In genomic region chrX:55160685-55161552, GRCh38 we compare ENCODE assay signal across 1 cellular context.
TF ChIP-seq lines count a peak whose summit lies in the region.

No MANE protein-coding gene starts in this region.

TF ChIP-seq in HepG2, 621 proteins besides CTCF, POLR2A, EP300 and RAD21 (continued from another document and continues in another):
- TF ChIP-seq GMEB2 (CRISPR knock-in tag; IDR thresholded peaks at IDR 0.05; ENCODE audit: low read depth) (0 out of 2 replicates have a peak, but pooled peaks have one; percentile 13), CREB1 (IDR thresholded peaks at IDR 0.05) (no peak), CREB1 (CRISPR knock-in tag; IDR thresholded peaks at IDR 0.05) (peak; percentile 89), HNRNPL (IDR thresholded peaks at IDR 0.05; ENCODE audit: low read depth, low read length) (0 out of 2 replicates have a peak, but pooled peaks have one; percentile 19), REST (IDR thresholded peaks at IDR 0.05; ENCODE audit: borderline replicate concordance in 1 of 2, low read depth in 1 of 2, low read length in 2 of 2) (no peak; a peak in 1 of 4 replicates), ZNF33B (CRISPR knock-in tag; IDR thresholded peaks at IDR 0.05) (no peak), NR1H2 (CRISPR knock-in tag; IDR thresholded peaks at IDR 0.05; ENCODE audit: borderline replicate concordance, low read depth) (no peak), MAFG (CRISPR knock-in tag; IDR thresholded peaks at IDR 0.05) (no peak), HDAC6 (IDR thresholded peaks at IDR 0.05; ENCODE audit: low read depth, low read length) (no peak), ZNF724P (CRISPR knock-in tag; IDR thresholded peaks at IDR 0.05; ENCODE audit: borderline replicate concordance) (no peak), RNF219 (CRISPR knock-in tag; IDR thresholded peaks at IDR 0.05) (no peak), TFE3 (CRISPR knock-in tag; IDR thresholded peaks at IDR 0.05) (no peak), HNRNPK (IDR thresholded peaks at IDR 0.05; ENCODE audit: low read depth, low read length, poor library complexity, severe bottlenecking) (no peak), ZNF687 (CRISPR knock-in tag; IDR thresholded peaks at IDR 0.05) (peak; percentile 78), ZUFSP (CRISPR knock-in tag; IDR thresholded peaks at IDR 0.05; ENCODE audit: borderline replicate concordance) (no peak), GRHL1 (CRISPR knock-in tag; conservative IDR thresholded peaks at IDR 0.05) (no peak), ZNF513 (CRISPR knock-in tag; conservative IDR thresholded peaks at IDR 0.05) (no peak), CCDC6 (CRISPR knock-in tag; IDR thresholded peaks at IDR 0.05) (no peak), AGO1 (IDR thresholded peaks at IDR 0.05; ENCODE audit: low read depth, low read length, poor library complexity, severe bottlenecking) (no peak), ZBTB21 (CRISPR knock-in tag; IDR thresholded peaks at IDR 0.05) (no peak), PITX1 (CRISPR knock-in tag; IDR thresholded peaks at IDR 0.05) (no peak), ZNF3 (CRISPR knock-in tag; IDR thresholded peaks at IDR 0.05) (no peak), AFF4 (CRISPR knock-in tag; IDR thresholded peaks at IDR 0.05) (no peak)
